15 cellular contexts compared by ENCODE assay signal in the genomic region with DNA sequence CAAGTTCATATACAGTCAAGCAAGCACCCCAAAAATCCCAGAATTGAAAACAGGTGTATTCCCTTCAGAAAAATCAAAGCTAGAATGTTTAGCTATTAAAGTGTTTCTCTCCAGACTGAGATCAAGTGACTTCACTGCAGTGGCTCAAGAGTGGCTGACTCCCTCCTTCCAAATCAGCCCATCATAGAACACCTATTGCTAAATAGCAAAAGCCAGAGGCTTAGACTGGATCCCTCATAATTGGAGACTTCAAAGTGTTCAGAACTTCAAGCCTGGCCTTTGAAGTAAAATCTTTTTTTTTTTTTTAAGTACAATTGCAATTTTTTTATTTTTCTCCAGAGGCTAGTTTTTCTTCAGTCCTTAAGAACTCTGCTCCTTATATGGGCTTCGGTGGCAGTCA. TPM values are rescaled to one million over a fixed set of nuclear protein-coding genes. Genes with fewer than 3 reads are reported as not detected.
DNase-seq lines count a peak whose midpoint lies in the region; ATAC-seq, FAIRE-seq and TF ChIP-seq lines count a peak whose summit lies in the region.
"Had no signal": no experiment of that assay in that cellular context is flagged by ENCODE, and none has a peak within 500 bp of the region (broad histone marks: within the 10 kb centered on the region; RNA-seq: fewer than 3 reads in every experiment).

No MANE protein-coding gene starts in this region.

- no peak overlapping the region for H2AFZ ChIP-seq in GM12878 (ENCODE audit: control insufficient read depth, low read depth, low read length)

- SMC1A ChIA-PET in GM12878 (lab: Charles Lee; ENCODE audit: uncharacterized antibody, unreplicated experiment): interaction anchor here (0.7 to 1.4 kb wide), 9 partner anchors 11 to 89 kb away, joined by 3 to 8 read pairs (median 3); partner anchors contain the start of gene LIMA1

- H3K9ac ChIP-seq in GM12878 (ENCODE audit: control insufficient read depth, insufficient read depth, low read length): no peak overlapping the region

- DNase-seq in CD8-positive, alpha-beta T cell: no peak
- DNase-seq in HFFc6: no peak
- no peak for DNase-seq in GM12878 (ENCODE audit: low read depth, low spot score)
- DNase-seq in nephron progenitor cell: no peak
- no peak for DNase-seq in lower leg skin (ENCODE audit: low spot score in 2 of 2)
- no peak for DNase-seq in stimulated activated CD4-positive, alpha-beta T cell treated with anti-CD3 and anti-CD28 coated beads, Interleukin-15, amount 100 ng/mL, for 24 hours
- DNase-seq: activated naive CD8-positive, alpha-beta T cell treated with anti-CD3 and anti-CD28 coated beads, Interleukin-2, amount 10 ng/mL, durations not matched to agents 7 days and 5 days; islet precursor cell; mucosa of descending colon; NCI-H1694 treated with DMSO at 0.1 percent for 48 hours had no signal

- no peak for TF ChIP-seq EP300 in GM12878 (IDR thresholded peaks at IDR 0.05; ENCODE audit: borderline replicate concordance in 1 of 2, control insufficient read depth in 1 of 2, low read depth in 2 of 2, low read length in 2 of 2)

- no peaks in the 10 kb centered on the region for H3K27me3 ChIP-seq in CD8-positive, alpha-beta T cell (ENCODE audit: insufficient read depth, low read length)
- H3K27me3 ChIP-seq in GM12878 (replicated peaks in 1 of 2; ENCODE audit: control insufficient read depth in 2 of 2, insufficient read depth in 2 of 2, low read length in 1 of 2): no peaks in the 10 kb centered on the region

- H3K9me3 ChIP-seq in CD8-positive, alpha-beta T cell (ENCODE audit: low read length): no peaks in the 10 kb centered on the region
- H3K9me3 ChIP-seq in GM12878 (replicated peaks; ENCODE audit: control insufficient read depth, insufficient read depth, low read length): no peaks in the 10 kb centered on the region
- H3K9me3 ChIP-seq: mucosa of descending colon had no signal

- peaks cover 5% of the 10 kb centered on the region for H3K36me3 Mint-ChIP-seq in CD8-positive, alpha-beta T cell
- H3K36me3 Mint-ChIP-seq in HFFc6 (ENCODE audit: low read depth) (peaks cover 32% of the 10 kb centered on the region), nephron progenitor cell (ENCODE audit: low read depth) (peaks cover 17% of the 10 kb centered on the region)
- H3K36me3 Mint-ChIP-seq: activated naive CD8-positive, alpha-beta T cell treated with anti-CD3 and anti-CD28 coated beads, Interleukin-2, amount 10 ng/mL, durations not matched to agents 7 days and 5 days had no signal

- no peak overlapping the region for H3K4me3 Mint-ChIP-seq in CD8-positive, alpha-beta T cell
- H3K4me3 Mint-ChIP-seq in HFFc6 (peak overlapping the region; percentile 76), nephron progenitor cell (no peak overlapping the region)
- H3K4me3 Mint-ChIP-seq: activated naive CD8-positive, alpha-beta T cell treated with anti-CD3 and anti-CD28 coated beads, Interleukin-2, amount 10 ng/mL, durations not matched to agents 7 days and 5 days; central memory CD8-positive, alpha-beta T cell had no signal

- H3K4me2 ChIP-seq in GM12878 (ENCODE audit: control insufficient read depth, insufficient read depth): no peak overlapping the region

- RAD21 ChIA-PET in GM12878 (lab: Charles Lee; ENCODE audit: unreplicated experiment): no interaction called here

- H4K20me1 ChIP-seq in GM12878 (ENCODE audit: control insufficient read depth, insufficient read depth): no peaks in the 10 kb centered on the region

- H3K4me3 ChIP-seq in CD8-positive, alpha-beta T cell (ENCODE audit: low read depth, low read length): no peak overlapping the region
- H3K4me3 ChIP-seq in GM12878: peak overlapping the region; percentile 31; the same call in 1 of the 2 replicates
- no peak overlapping the region for H3K4me3 ChIP-seq in lower leg skin (ENCODE audit: low read depth, poor library complexity, severe bottlenecking)
- H3K4me3 ChIP-seq: mucosa of descending colon had no signal

- no peak for TF ChIP-seq RAD21 in GM12878 (IDR thresholded peaks at IDR 0.05; ENCODE audit: insufficient read depth, low read depth, low read length)

- TF ChIP-seq POLR2A in GM12878 (IDR thresholded peaks at IDR 0.05; ENCODE audit: low read depth, low read length) (no peak), lower leg skin (IDR thresholded peaks at IDR 0.05) (no peak)

- FAIRE-seq in GM12878 (lab: Jason Lieb, UNC): no peak
- FAIRE-seq: G401.6 had no signal

- in situ Hi-C loops in GM12878 (cut with MboI): no loop called here

- ATAC-seq in CD8-positive, alpha-beta T cell: no peak
- no peak for ATAC-seq in GM12878
- no peak for ATAC-seq in GM21381 (IDR thresholded peaks at IDR 0.05; ENCODE audit: unreplicated experiment)
- ATAC-seq: mucosa of descending colon had no signal

- POLR2A ChIA-PET in CD8-positive, alpha-beta T cell (lab: Charles Lee): interaction anchor here (0.7 kb wide), 1 partner anchor 299 kb away, joined by 3 read pairs; no protein-coding TSS in a partner anchor
- POLR2A ChIA-PET in GM12878 (lab: Charles Lee): interaction anchor here (0.6 kb wide), 1 partner anchor 297 kb away, joined by 3 read pairs; no protein-coding TSS in a partner anchor

- H3K27ac ChIP-seq in CD8-positive, alpha-beta T cell (ENCODE audit: low read depth, low read length): no peak overlapping the region
- H3K27ac ChIP-seq in GM12878 (ENCODE audit: control insufficient read depth, insufficient read depth): no peak overlapping the region
- H3K27ac ChIP-seq: VCaP had no signal

- intact Hi-C loops in CD8-positive, alpha-beta T cell (cut with DNase I, micrococcal nuclease): no loop called here
- intact Hi-C loops in GM12878 (cut with micrococcal nuclease; ENCODE audit: unreplicated experiment) (no loop called here), lower leg skin (cut with DNase I; ENCODE audit: low total_unique reads) (no loop called here)

- CTCF ChIA-PET in CD8-positive, alpha-beta T cell (lab: Charles Lee): interaction anchor here (0.7 to 0.9 kb wide), 2 partner anchors 96 to 105 kb away, joined by 3 to 4 read pairs; partner anchors contain the start of gene COX14
- CTCF ChIA-PET in GM12878 (lab: Yijun Ruan, JAX): interaction anchor here (2.0 kb wide), 1 partner anchor 105 kb away, joined by 9 read pairs; the partner anchor contains the start of gene COX14

- H3K4me1 Mint-ChIP-seq in CD8-positive, alpha-beta T cell (ENCODE audit: low read depth): peaks cover 51% of the 10 kb centered on the region
- H3K4me1 Mint-ChIP-seq in HFFc6 (ENCODE audit: low read depth): peaks cover 61% of the 10 kb centered on the region
- H3K4me1 Mint-ChIP-seq in nephron progenitor cell: peaks cover 16% of the 10 kb centered on the region

- TF ChIP-seq CTCF in CD8-positive, alpha-beta T cell (IDR thresholded peaks at IDR 0.05): no peak
- TF ChIP-seq CTCF in HFFc6 (IDR thresholded peaks at IDR 0.05) (no peak), GM12878 (IDR thresholded peaks at IDR 0.05 in 2 of 3, conservative IDR thresholded peaks at IDR 0.05 in 1 of 3; ENCODE audit: control insufficient read depth in 2 of 3, extremely low read depth in 1 of 3, insufficient read depth in 1 of 3, low read depth in 3 of 3, low read length in 3 of 3) (no peak), nephron progenitor cell (IDR thresholded peaks at IDR 0.05) (no peak), lower leg skin (IDR thresholded peaks at IDR 0.05) (no peak)

- peak overlapping the region; percentile 86 for H3K27ac Mint-ChIP-seq in CD8-positive, alpha-beta T cell
- peak overlapping the region; percentile 74 for H3K27ac Mint-ChIP-seq in HFFc6
- peak overlapping the region; percentile 93 for H3K27ac Mint-ChIP-seq in nephron progenitor cell
- H3K27ac Mint-ChIP-seq: activated naive CD8-positive, alpha-beta T cell treated with anti-CD3 and anti-CD28 coated beads, Interleukin-2, amount 10 ng/mL, durations not matched to agents 7 days and 5 days; progenitor cell of endocrine pancreas had no signal

- H3K4me1 ChIP-seq in CD8-positive, alpha-beta T cell (ENCODE audit: insufficient read depth, low read length): peaks cover 26% of the 10 kb centered on the region
- H3K4me1 ChIP-seq in GM12878 (ENCODE audit: control insufficient read depth, insufficient read depth, low read length): peaks cover 2% of the 10 kb centered on the region; the same call in 1 of the 2 replicates

- no peaks in the 10 kb centered on the region for H3K36me3 ChIP-seq in CD8-positive, alpha-beta T cell (ENCODE audit: insufficient read depth, low read length)
- peaks cover 0 to 5% of the 10 kb centered on the region in 2 experiments; a peak in 2 of 4 replicates for H3K36me3 ChIP-seq in GM12878 (ENCODE audit: control insufficient read depth in 2 of 2, insufficient read depth in 2 of 2, low read length in 1 of 2)

- H3K79me2 ChIP-seq in GM12878 (ENCODE audit: control insufficient read depth, insufficient read depth, low read length): peaks cover 88% of the 10 kb centered on the region

- H3K27me3 Mint-ChIP-seq in CD8-positive, alpha-beta T cell (ENCODE audit: low read depth): no peaks in the 10 kb centered on the region
- H3K27me3 Mint-ChIP-seq in HFFc6 (ENCODE audit: insufficient read depth): peaks cover 1% of the 10 kb centered on the region; the same call in 1 of the 2 replicates
- no peaks in the 10 kb centered on the region for H3K27me3 Mint-ChIP-seq in nephron progenitor cell (ENCODE audit: low read depth, poor library complexity)
- H3K27me3 Mint-ChIP-seq: activated naive CD8-positive, alpha-beta T cell treated with anti-CD3 and anti-CD28 coated beads, Interleukin-2, amount 10 ng/mL, durations not matched to agents 7 days and 5 days; central memory CD8-positive, alpha-beta T cell; progenitor cell of endocrine pancreas had no signal

- no TSS peak for BruUV-seq in GM12878 (replicated peaks; lab: Mats Ljungman, UMichigan)

- 93% methylated on average over 1 of the region's 1 CpG for WGBS in GM12878 (ENCODE audit: insufficient coverage, insufficient replicate concordance, low lambda C conversion rate, missing lambda C conversion rate)
- 87 to 93% methylated on average over 1 of the region's 1 CpG for WGBS in lower leg skin, 2 donors

- no peaks in the 10 kb centered on the region for H3K9me3 Mint-ChIP-seq in CD8-positive, alpha-beta T cell
- H3K9me3 Mint-ChIP-seq in HFFc6 (peaks cover 11% of the 10 kb centered on the region; the same call in 1 of the 2 replicates), nephron progenitor cell (no peaks in the 10 kb centered on the region)
- H3K9me3 Mint-ChIP-seq: activated naive CD8-positive, alpha-beta T cell treated with anti-CD3 and anti-CD28 coated beads, Interleukin-2, amount 10 ng/mL, durations not matched to agents 7 days and 5 days; central memory CD8-positive, alpha-beta T cell had no signal

RNA-seq across cellular contexts. Expression of gene CERS5, which starts 50.0 kb away (rescaled TPM):
- 10 to 100 TPM; 45.2 to 46.2 TPM for total RNA-seq in CD8-positive, alpha-beta T cell
- total RNA-seq in HFFc6 (2021; fragmentation: NEBNext Ultra II Directional; extraction: Animal tissue kit (Norgen Biotek cat#: 25700)): 10 to 100 TPM; 48.0 to 69.3 (median 60.3) TPM
- total RNA-seq in GM12878 (2013; cell fraction: nucleolus; rRNA removed): 74.0 and 78.3 TPM in 2 replicates
- 29.8 and 33.7 TPM in 2 replicates for total RNA-seq in GM12878 (2014; rRNA removed)
- total RNA-seq in GM12878 (2014; rRNA removed; fragmentation: Illumina TruSeq; extraction: Trizol): 20.7 and 25.4 TPM in 2 replicates
- total RNA-seq in GM12878 (2021): 29.8 and 33.8 TPM in 2 replicates
- 28.1 TPM for polyA plus RNA-seq in GM12878 (2011; ENCODE audit: low read depth)
- 45.7 and 50.1 TPM in 2 replicates for polyA plus RNA-seq in GM12878 (2011; rRNA removed)
- polyA plus RNA-seq in GM12878 (2011; cell fraction: cytosol; rRNA removed): 36.7 and 48.3 TPM in 2 replicates
- polyA plus RNA-seq in GM12878 (2011; cell fraction: nucleus; rRNA removed): 50.5 and 54.8 TPM in 2 replicates
- polyA plus RNA-seq in GM12878 (2012): 21.7 and 27.5 TPM in 2 replicates
- 26.5 and 36.3 TPM in 2 replicates for polyA plus RNA-seq in GM12878 (2014; fragmentation: Illumina TruSeq; extraction: Trizol)
- 10 to 100 TPM in 1 of 2 experiments, 1 to 10 TPM in 1; 6.8 to 12.2 TPM for polyA plus RNA-seq in GM12878 (2014; fragmentation: Nextera tagmentation; extraction: Ambion mirVana)
- 29.1 and 35.9 TPM in 2 replicates for polyA plus RNA-seq in GM12878 (2014; rRNA removed)
- polyA plus RNA-seq in GM12878 (2016; fragmentation: Nextera tagmentation; extraction: Ambion mirVana): 10 to 100 TPM; 43.8 to 44.4 TPM
- 63.1 and 77.6 TPM in 2 replicates for polyA minus RNA-seq in GM12878 (2011; rRNA and poly(A)+ RNA removed)
- 14.2 and 23.8 TPM in 2 replicates for polyA minus RNA-seq in GM12878 (2011; cell fraction: cytosol; rRNA and poly(A)+ RNA removed)
- polyA minus RNA-seq in GM12878 (2011; cell fraction: nucleus; rRNA and poly(A)+ RNA removed): 23.0 and 31.8 TPM in 2 replicates
- 10 to 100 TPM; 31.8 to 34.5 (median 32.5) TPM for total RNA-seq in lower leg skin
